1 cellular context compared by ENCODE assay signal in the genomic region with DNA sequence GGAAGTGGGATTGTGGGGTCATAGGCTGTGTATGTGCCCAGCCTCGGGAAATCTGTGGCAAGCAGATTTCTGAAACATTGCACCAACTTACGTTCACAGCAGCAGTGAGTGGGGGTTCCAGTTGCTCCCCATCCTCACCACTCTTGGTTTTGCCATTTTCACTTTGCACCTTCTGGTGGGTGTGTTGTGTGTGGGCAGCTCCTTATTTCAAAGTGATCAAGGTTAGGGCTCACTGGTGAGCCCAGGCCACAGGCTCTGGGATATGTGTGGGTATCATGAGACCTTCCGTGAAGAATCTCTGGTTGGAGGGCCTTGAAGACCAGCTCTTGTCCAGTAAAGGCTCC.
TF ChIP-seq lines count a peak whose summit lies in the region.

No MANE protein-coding gene starts in this region.

TF ChIP-seq in WTC11, 78 proteins besides CTCF, POLR2A, EP300 and RAD21 (continued from another document):
- TF ChIP-seq, protein P1, sequence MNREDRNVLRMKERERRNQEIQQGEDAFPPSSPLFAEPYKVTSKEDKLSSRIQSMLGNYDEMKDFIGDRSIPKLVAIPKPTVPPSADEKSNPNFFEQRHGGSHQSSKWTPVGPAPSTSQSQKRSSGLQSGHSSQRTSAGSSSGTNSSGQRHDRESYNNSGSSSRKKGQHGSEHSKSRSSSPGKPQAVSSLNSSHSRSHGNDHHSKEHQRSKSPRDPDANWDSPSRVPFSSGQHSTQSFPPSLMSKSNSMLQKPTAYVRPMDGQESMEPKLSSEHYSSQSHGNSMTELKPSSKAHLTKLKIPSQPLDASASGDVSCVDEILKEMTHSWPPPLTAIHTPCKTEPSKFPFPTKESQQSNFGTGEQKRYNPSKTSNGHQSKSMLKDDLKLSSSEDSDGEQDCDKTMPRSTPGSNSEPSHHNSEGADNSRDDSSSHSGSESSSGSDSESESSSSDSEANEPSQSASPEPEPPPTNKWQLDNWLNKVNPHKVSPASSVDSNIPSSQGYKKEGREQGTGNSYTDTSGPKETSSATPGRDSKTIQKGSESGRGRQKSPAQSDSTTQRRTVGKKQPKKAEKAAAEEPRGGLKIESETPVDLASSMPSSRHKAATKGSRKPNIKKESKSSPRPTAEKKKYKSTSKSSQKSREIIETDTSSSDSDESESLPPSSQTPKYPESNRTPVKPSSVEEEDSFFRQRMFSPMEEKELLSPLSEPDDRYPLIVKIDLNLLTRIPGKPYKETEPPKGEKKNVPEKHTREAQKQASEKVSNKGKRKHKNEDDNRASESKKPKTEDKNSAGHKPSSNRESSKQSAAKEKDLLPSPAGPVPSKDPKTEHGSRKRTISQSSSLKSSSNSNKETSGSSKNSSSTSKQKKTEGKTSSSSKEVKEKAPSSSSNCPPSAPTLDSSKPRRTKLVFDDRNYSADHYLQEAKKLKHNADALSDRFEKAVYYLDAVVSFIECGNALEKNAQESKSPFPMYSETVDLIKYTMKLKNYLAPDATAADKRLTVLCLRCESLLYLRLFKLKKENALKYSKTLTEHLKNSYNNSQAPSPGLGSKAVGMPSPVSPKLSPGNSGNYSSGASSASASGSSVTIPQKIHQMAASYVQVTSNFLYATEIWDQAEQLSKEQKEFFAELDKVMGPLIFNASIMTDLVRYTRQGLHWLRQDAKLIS (CRISPR knock-in tag; IDR thresholded peaks at IDR 0.05; ENCODE audit: borderline replicate concordance), result no peak
- TF ChIP-seq ZNF416 (CRISPR knock-in tag; IDR thresholded peaks at IDR 0.05) (no peak), TEAD1 (CRISPR knock-in tag; IDR thresholded peaks at IDR 0.05) (no peak), CREM (CRISPR knock-in tag; IDR thresholded peaks at IDR 0.05) (no peak), KAT7 (CRISPR knock-in tag; IDR thresholded peaks at IDR 0.05; ENCODE audit: borderline replicate concordance) (no peak), NR1H2 (CRISPR knock-in tag; IDR thresholded peaks at IDR 0.05) (no peak), RORB (CRISPR knock-in tag; IDR thresholded peaks at IDR 0.05) (no peak), JUN (CRISPR knock-in tag; IDR thresholded peaks at IDR 0.05) (no peak)
- TF ChIP-seq, protein P2, sequence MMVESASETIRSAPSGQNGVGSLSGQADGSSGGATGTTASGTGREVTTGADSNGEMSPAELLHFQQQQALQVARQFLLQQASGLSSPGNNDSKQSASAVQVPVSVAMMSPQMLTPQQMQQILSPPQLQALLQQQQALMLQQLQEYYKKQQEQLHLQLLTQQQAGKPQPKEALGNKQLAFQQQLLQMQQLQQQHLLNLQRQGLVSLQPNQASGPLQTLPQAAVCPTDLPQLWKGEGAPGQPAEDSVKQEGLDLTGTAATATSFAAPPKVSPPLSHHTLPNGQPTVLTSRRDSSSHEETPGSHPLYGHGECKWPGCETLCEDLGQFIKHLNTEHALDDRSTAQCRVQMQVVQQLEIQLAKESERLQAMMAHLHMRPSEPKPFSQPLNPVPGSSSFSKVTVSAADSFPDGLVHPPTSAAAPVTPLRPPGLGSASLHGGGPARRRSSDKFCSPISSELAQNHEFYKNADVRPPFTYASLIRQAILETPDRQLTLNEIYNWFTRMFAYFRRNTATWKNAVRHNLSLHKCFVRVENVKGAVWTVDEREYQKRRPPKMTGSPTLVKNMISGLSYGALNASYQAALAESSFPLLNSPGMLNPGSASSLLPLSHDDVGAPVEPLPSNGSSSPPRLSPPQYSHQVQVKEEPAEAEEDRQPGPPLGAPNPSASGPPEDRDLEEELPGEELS (CRISPR knock-in tag; IDR thresholded peaks at IDR 0.05), result no peak
- TF ChIP-seq, protein P3, sequence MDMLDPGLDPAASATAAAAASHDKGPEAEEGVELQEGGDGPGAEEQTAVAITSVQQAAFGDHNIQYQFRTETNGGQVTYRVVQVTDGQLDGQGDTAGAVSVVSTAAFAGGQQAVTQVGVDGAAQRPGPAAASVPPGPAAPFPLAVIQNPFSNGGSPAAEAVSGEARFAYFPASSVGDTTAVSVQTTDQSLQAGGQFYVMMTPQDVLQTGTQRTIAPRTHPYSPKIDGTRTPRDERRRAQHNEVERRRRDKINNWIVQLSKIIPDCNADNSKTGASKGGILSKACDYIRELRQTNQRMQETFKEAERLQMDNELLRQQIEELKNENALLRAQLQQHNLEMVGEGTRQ (CRISPR knock-in tag; IDR thresholded peaks at IDR 0.05), result no peak
- TF ChIP-seq, protein P4, sequence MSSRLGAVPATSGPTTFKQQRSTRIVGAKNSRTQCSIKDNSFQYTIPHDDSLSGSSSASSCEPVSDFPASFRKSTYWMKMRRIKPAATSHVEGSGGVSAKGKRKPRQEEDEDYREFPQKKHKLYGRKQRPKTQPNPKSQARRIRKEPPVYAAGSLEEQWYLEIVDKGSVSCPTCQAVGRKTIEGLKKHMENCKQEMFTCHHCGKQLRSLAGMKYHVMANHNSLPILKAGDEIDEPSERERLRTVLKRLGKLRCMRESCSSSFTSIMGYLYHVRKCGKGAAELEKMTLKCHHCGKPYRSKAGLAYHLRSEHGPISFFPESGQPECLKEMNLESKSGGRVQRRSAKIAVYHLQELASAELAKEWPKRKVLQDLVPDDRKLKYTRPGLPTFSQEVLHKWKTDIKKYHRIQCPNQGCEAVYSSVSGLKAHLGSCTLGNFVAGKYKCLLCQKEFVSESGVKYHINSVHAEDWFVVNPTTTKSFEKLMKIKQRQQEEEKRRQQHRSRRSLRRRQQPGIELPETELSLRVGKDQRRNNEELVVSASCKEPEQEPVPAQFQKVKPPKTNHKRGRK (CRISPR knock-in tag; IDR thresholded peaks at IDR 0.05; ENCODE audit: borderline replicate concordance), result no peak
